Comparison of ENCODE assay signal across 8 cellular contexts in genomic region chr15:101252836-101253235, GRCh38. TPM values are rescaled to one million over a fixed set of nuclear protein-coding genes. Genes with fewer than 3 reads are reported as not detected.
DNase-seq lines count a peak whose midpoint lies in the region; ATAC-seq and TF ChIP-seq lines count a peak whose summit lies in the region.

No MANE protein-coding gene starts in this region.

- peak overlapping the region; percentile 82 for H3K4me3 ChIP-seq in GM06990 (replicated peaks; ENCODE audit: low read depth, low read length)
- H3K4me3 ChIP-seq in Karpas-422 (ENCODE audit: low read length), result peak overlapping the region; percentile 86
- peak overlapping the region; percentile 64 for H3K4me3 ChIP-seq in ectodermal cell (ENCODE audit: insufficient read depth, low read depth, low read length)
- H3K4me3 ChIP-seq in ovary, result peak overlapping the region; percentile 77

- no peak for TF ChIP-seq CTCF in GM06990 (IDR thresholded peaks at IDR 0.05; ENCODE audit: insufficient read depth, low read length, poor library complexity, severe bottlenecking)
- no peak for TF ChIP-seq CTCF in ovary (IDR thresholded peaks at IDR 0.05)
- no peak for TF ChIP-seq CTCF in foreskin keratinocyte (conservative IDR thresholded peaks at IDR 0.05)

- peak overlapping the region; percentile 77 for H3K9ac ChIP-seq in Karpas-422 (ENCODE audit: low read length)

- no peak for TF ChIP-seq POLR2A in ovary (IDR thresholded peaks at IDR 0.05)

- 89 to 95% methylated on average over 3 of the region's 3 CpGs for WGBS in ectodermal cell, 2 experiments
- 28 to 34% (median 33%) methylated on average over 3 of the region's 3 CpGs for WGBS in ovary, 3 donors

- H2AFZ ChIP-seq in Karpas-422 (ENCODE audit: low read length), result peak overlapping the region; percentile 80; the same call in 1 of the 2 replicates

- H3K4me2 ChIP-seq in Karpas-422 (ENCODE audit: low read depth, low read length, poor library complexity, severe bottlenecking), result peak overlapping the region; percentile 97

- H3K36me3 ChIP-seq in GM06990 (ENCODE audit: control insufficient read depth, insufficient read depth, low read length) (no peaks in the 10 kb centered on the region), Karpas-422 (ENCODE audit: insufficient read depth, low read length) (no peaks in the 10 kb centered on the region; the same call in 1 of the 2 replicates), ectodermal cell (ENCODE audit: control insufficient read depth, insufficient read depth, low read length) (no peaks in the 10 kb centered on the region), ovary (no peaks in the 10 kb centered on the region)

- intact Hi-C loops in ovary (cut with DNase I), result loop anchor here in 3 of 4 donors (5.0 to 10.0 kb wide), 4 partner anchors 128 to 166 kb away; no protein-coding TSS in a partner anchor

- H3K27ac ChIP-seq in Karpas-422 (ENCODE audit: low read length), result no peak overlapping the region
- no peak overlapping the region for H3K27ac ChIP-seq in ectodermal cell (ENCODE audit: insufficient read depth, low read depth, low read length, poor library complexity, severe bottlenecking)
- peak overlapping the region in 1 of 2 donors; percentile 88 for H3K27ac ChIP-seq in ovary
- H3K27ac ChIP-seq in foreskin keratinocyte, result no peak overlapping the region

- peaks cover 24% of the 10 kb centered on the region for H3K4me1 ChIP-seq in Karpas-422 (ENCODE audit: low read length)
- H3K4me1 ChIP-seq in ectodermal cell (ENCODE audit: control insufficient read depth, insufficient read depth, low read length), result peaks cover 21% of the 10 kb centered on the region
- H3K4me1 ChIP-seq in ovary (ENCODE audit: insufficient read depth), result peaks cover 9% of the 10 kb centered on the region
- H3K4me1 ChIP-seq in foreskin keratinocyte, result peaks cover 11% of the 10 kb centered on the region

- H3K27me3 ChIP-seq in GM06990 (replicated peaks; ENCODE audit: control insufficient read depth, insufficient read depth, low read length) (no peaks in the 10 kb centered on the region), Karpas-422 (ENCODE audit: low read length) (no peaks in the 10 kb centered on the region; the same call in 1 of the 2 replicates), ectodermal cell (ENCODE audit: control insufficient read depth, insufficient read depth, low read length, poor library complexity, severe bottlenecking) (peaks cover 11% of the 10 kb centered on the region), ovary (no peaks in the 10 kb centered on the region), foreskin keratinocyte (no peaks in the 10 kb centered on the region)

- H3K9me2 ChIP-seq in Karpas-422 (replicated peaks; ENCODE audit: insufficient read depth, low read length), result no peaks in the 10 kb centered on the region

- H4K20me1 ChIP-seq in Karpas-422 (ENCODE audit: insufficient read depth, low read depth, low read length), result peaks cover 20% of the 10 kb centered on the region

- DNase-seq in GM06990 (ENCODE audit: extremely low read depth, insufficient read length), result no peak
- DNase-seq in Karpas-422, result no peak
- DNase-seq in ovary, result no peak
- no peak for DNase-seq in NCI-H2171 (lab: John Stamatoyannopoulos, UW)
- DNase-seq in foreskin keratinocyte, result no peak

- TF ChIP-seq EP300 in ovary (IDR thresholded peaks at IDR 0.05), result no peak

- no peaks in the 10 kb centered on the region for H3K9me3 ChIP-seq in Karpas-422 (ENCODE audit: low read length)
- no peaks in the 10 kb centered on the region for H3K9me3 ChIP-seq in ectodermal cell (ENCODE audit: control insufficient read depth, low read length)
- H3K9me3 ChIP-seq in ovary, result no peaks in the 10 kb centered on the region

- peaks cover 11% of the 10 kb centered on the region for H3K79me2 ChIP-seq in Karpas-422 (ENCODE audit: low read length)

- ATAC-seq in HG02623 (IDR thresholded peaks at IDR 0.05; ENCODE audit: unreplicated experiment) (no peak), GM21360 (IDR thresholded peaks at IDR 0.05; ENCODE audit: unreplicated experiment) (no peak), foreskin keratinocyte (no peak)

RNA-seq across cellular contexts. Expression of gene CHSY1, which starts 1.0 kb away (rescaled TPM):
- total RNA-seq in Karpas-422 (2014; rRNA removed; shearing (Covaris generic); ENCODE audit: low replicate concordance), result 10.5 and 11.4 TPM in 2 replicates
- polyA plus RNA-seq in ectodermal cell (2013, experiment 1 of 4), result 33.5 TPM
- polyA plus RNA-seq in ectodermal cell (2013, experiment 2 of 4), result 36.6 TPM
- 23.3 TPM for polyA plus RNA-seq in ectodermal cell (2013, experiment 3 of 4)
- polyA plus RNA-seq in ectodermal cell (2013, experiment 4 of 4), result 26.0 TPM
- 10 to 100 TPM; 23.0 to 69.9 (median 33.1) TPM for total RNA-seq in ovary
- 10 to 100 TPM; 24.4 to 33.0 TPM for polyA plus RNA-seq in ovary
- total RNA-seq in foreskin keratinocyte, result 31.1 and 33.2 TPM in 2 replicates
- polyA plus RNA-seq in foreskin keratinocyte, result 9.2 and 11.8 TPM in 2 replicates

RNA-seq across cellular contexts. Expression of gene SELENOS, which starts 24.4 kb away (rescaled TPM):
- 14.9 and 27.2 TPM in 2 replicates for total RNA-seq in Karpas-422 (2014; rRNA removed; shearing (Covaris generic); ENCODE audit: low replicate concordance)
- polyA plus RNA-seq in ectodermal cell (2013, experiment 1 of 4), result 38.6 TPM
- 37.0 TPM for polyA plus RNA-seq in ectodermal cell (2013, experiment 2 of 4)
- polyA plus RNA-seq in ectodermal cell (2013, experiment 3 of 4), result 39.1 TPM
- polyA plus RNA-seq in ectodermal cell (2013, experiment 4 of 4), result 44.3 TPM
- 10 to 100 TPM; 36.9 to 61.7 (median 42.7) TPM for total RNA-seq in ovary
- 10 to 100 TPM; 56.4 to 83.2 TPM for polyA plus RNA-seq in ovary
- 71.4 and 75.6 TPM in 2 replicates for total RNA-seq in foreskin keratinocyte
- 80.6 and 83.0 TPM in 2 replicates for polyA plus RNA-seq in foreskin keratinocyte

RNA-seq across cellular contexts. Expression of gene SNRPA1, which starts 42.2 kb away (rescaled TPM):
- total RNA-seq in Karpas-422 (2014; rRNA removed; shearing (Covaris generic); ENCODE audit: low replicate concordance), result 52.3 and 53.4 TPM in 2 replicates
- polyA plus RNA-seq in ectodermal cell (2013, experiment 1 of 4), result 116 TPM
- polyA plus RNA-seq in ectodermal cell (2013, experiment 2 of 4), result 128 TPM
- polyA plus RNA-seq in ectodermal cell (2013, experiment 3 of 4), result 112 TPM
- polyA plus RNA-seq in ectodermal cell (2013, experiment 4 of 4), result 134 TPM
- total RNA-seq in ovary, result 10 to 100 TPM; 18.6 to 55.1 (median 39.9) TPM
- 10 to 100 TPM; 30.8 to 34.0 TPM for polyA plus RNA-seq in ovary
- total RNA-seq in foreskin keratinocyte, result 47.2 and 62.8 TPM in 2 replicates
- polyA plus RNA-seq in foreskin keratinocyte, result 102 and 107 TPM in 2 replicates
